In genomic region chr14:70281938-70282337, GRCh38 we compare ENCODE assay signal across 1 cellular context.
TF ChIP-seq lines count a peak whose summit lies in the region.

No MANE protein-coding gene starts in this region.

TF ChIP-seq in GM23338, 12 proteins besides CTCF, POLR2A, EP300 and RAD21 (continued from another document):
- TF ChIP-seq, protein P1, sequence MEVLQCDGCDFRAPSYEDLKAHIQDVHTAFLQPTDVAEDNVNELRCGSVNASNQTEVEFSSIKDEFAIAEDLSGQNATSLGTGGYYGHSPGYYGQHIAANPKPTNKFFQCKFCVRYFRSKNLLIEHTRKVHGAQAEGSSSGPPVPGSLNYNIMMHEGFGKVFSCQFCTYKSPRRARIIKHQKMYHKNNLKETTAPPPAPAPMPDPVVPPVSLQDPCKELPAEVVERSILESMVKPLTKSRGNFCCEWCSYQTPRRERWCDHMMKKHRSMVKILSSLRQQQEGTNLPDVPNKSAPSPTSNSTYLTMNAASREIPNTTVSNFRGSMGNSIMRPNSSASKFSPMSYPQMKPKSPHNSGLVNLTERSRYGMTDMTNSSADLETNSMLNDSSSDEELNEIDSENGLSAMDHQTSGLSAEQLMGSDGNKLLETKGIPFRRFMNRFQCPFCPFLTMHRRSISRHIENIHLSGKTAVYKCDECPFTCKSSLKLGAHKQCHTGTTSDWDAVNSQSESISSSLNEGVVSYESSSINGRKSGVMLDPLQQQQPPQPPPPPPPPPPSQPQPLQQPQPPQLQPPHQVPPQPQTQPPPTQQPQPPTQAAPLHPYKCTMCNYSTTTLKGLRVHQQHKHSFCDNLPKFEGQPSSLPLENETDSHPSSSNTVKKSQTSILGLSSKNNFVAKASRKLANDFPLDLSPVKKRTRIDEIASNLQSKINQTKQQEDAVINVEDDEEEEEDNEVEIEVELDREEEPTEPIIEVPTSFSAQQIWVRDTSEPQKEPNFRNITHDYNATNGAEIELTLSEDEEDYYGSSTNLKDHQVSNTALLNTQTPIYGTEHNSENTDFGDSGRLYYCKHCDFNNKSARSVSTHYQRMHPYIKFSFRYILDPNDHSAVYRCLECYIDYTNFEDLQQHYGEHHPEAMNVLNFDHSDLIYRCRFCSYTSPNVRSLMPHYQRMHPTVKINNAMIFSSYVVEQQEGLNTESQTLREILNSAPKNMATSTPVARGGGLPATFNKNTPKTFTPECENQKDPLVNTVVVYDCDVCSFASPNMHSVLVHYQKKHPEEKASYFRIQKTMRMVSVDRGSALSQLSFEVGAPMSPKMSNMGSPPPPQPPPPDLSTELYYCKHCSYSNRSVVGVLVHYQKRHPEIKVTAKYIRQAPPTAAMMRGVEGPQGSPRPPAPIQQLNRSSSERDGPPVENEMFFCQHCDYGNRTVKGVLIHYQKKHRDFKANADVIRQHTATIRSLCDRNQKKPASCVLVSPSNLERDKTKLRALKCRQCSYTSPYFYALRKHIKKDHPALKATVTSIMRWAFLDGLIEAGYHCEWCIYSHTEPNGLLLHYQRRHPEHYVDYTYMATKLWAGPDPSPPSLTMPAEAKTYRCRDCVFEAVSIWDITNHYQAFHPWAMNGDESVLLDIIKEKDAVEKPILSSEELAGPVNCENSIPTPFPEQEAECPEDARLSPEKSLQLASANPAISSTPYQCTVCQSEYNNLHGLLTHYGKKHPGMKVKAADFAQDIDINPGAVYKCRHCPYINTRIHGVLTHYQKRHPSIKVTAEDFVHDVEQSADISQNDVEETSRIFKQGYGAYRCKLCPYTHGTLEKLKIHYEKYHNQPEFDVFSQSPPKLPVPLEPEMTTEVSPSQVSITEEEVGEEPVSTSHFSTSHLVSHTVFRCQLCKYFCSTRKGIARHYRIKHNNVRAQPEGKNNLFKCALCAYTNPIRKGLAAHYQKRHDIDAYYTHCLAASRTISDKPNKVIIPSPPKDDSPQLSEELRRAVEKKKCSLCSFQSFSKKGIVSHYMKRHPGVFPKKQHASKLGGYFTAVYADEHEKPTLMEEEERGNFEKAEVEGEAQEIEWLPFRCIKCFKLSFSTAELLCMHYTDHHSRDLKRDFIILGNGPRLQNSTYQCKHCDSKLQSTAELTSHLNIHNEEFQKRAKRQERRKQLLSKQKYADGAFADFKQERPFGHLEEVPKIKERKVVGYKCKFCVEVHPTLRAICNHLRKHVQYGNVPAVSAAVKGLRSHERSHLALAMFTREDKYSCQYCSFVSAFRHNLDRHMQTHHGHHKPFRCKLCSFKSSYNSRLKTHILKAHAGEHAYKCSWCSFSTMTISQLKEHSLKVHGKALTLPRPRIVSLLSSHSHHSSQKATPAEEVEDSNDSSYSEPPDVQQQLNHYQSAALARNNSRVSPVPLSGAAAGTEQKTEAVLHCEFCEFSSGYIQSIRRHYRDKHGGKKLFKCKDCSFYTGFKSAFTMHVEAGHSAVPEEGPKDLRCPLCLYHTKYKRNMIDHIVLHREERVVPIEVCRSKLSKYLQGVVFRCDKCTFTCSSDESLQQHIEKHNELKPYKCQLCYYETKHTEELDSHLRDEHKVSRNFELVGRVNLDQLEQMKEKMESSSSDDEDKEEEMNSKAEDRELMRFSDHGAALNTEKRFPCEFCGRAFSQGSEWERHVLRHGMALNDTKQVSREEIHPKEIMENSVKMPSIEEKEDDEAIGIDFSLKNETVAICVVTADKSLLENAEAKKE (CRISPR knock-in tag; IDR thresholded peaks at IDR 0.05) = no peak
- TF ChIP-seq, protein P2, sequence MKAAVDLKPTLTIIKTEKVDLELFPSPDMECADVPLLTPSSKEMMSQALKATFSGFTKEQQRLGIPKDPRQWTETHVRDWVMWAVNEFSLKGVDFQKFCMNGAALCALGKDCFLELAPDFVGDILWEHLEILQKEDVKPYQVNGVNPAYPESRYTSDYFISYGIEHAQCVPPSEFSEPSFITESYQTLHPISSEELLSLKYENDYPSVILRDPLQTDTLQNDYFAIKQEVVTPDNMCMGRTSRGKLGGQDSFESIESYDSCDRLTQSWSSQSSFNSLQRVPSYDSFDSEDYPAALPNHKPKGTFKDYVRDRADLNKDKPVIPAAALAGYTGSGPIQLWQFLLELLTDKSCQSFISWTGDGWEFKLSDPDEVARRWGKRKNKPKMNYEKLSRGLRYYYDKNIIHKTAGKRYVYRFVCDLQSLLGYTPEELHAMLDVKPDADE (IDR thresholded peaks at IDR 0.05) = no peak
- TF ChIP-seq POLR2AphosphoS5 (IDR thresholded peaks at IDR 0.05; ENCODE audit: low read depth) (no peak), CREB1 (CRISPR knock-in tag; IDR thresholded peaks at IDR 0.05; ENCODE audit: low read depth) (no peak), EZH2phosphoT487 (IDR thresholded peaks at IDR 0.05; ENCODE audit: unreplicated experiment) (no peak), ZNF331 (CRISPR knock-in tag; IDR thresholded peaks at IDR 0.05; ENCODE audit: low read depth) (no peak), ZNF114 (CRISPR knock-in tag; IDR thresholded peaks at IDR 0.05) (no peak), STAT1 (IDR thresholded peaks at IDR 0.05; ENCODE audit: unreplicated experiment) (no peak)
TF ChIP-seq in GM23338: peak in this region for 0.
